ENCODE assay signal across 17 cellular contexts in the genomic region with DNA sequence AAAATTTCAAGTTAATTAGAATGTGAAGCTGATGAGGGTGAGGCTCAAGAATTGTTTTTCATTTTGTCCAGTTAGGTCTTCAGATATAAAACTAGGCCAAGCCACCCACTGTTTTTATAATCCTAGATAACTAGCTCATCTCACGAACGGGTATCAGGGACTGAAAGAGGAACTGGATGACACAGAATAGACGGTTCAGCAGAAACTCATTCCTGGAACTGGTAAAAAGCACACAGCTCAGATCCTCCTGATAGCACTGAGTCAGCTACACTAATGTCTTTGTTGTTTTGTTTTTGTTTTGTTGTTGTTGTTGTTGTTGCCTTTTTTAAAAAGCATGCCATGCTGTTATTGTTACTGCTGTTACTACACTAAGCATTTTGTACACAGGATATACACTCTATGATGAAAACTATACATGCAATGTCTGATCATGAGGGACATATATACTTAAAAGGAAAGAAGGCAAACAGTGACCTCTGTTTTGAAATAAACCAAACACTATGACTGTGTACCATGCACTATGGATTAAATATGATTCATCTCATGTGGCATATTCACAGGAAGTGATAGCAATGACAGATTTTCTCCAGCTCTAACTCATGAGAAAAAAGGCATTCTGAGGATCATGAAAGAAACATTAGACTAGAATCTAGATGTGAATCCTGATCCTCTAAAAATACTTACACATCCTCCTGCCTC.
DNase-seq lines count a peak whose midpoint lies in the region; ATAC-seq, FAIRE-seq and TF ChIP-seq lines count a peak whose summit lies in the region.
"Had no signal": no experiment of that assay in that cellular context is flagged by ENCODE, and none has a peak within 500 bp of the region (broad histone marks: within the 10 kb centered on the region; RNA-seq: fewer than 3 reads in every experiment).

No MANE protein-coding gene starts in this region.

- ATAC-seq in foreskin keratinocyte: peak; percentile 65
- ATAC-seq in GM21619 (IDR thresholded peaks at IDR 0.05; ENCODE audit: unreplicated experiment): no peak
- ATAC-seq: activated CD8-positive, alpha-beta T cell treated with anti-CD3 and anti-CD28 coated beads for 36 hours; GM23338 had no signal

- H3K27ac ChIP-seq in SJSA1 (peak overlapping the region; percentile 37), foreskin keratinocyte (no peak overlapping the region), tibial artery (no peak overlapping the region)
- H3K27ac ChIP-seq: parathyroid adenoma had no signal

- TF ChIP-seq CTCF in foreskin keratinocyte (conservative IDR thresholded peaks at IDR 0.05) (no peak), tibial artery (IDR thresholded peaks at IDR 0.05) (no peak)

- TF ChIP-seq POLR2A in erythroblast (IDR thresholded peaks at IDR 0.05; ENCODE audit: low read length) (no peak), H54 (IDR thresholded peaks at IDR 0.05; ENCODE audit: low read depth, low read length) (no peak)

- H3K9me3 ChIP-seq in SJSA1 (replicated peaks) (no peaks in the 10 kb centered on the region), tibial artery (no peaks in the 10 kb centered on the region)

- DNase-seq in AG20443 (ENCODE audit: low spot score) (peak; percentile 21), HCEC 1CT (peak; percentile 76), SJSA1 (ENCODE audit: low read depth in 1 of 2, low spot score in 2 of 2) (peak in 1 of 2 experiments; percentile 42), foreskin keratinocyte (no peak), erythroblast (lab: John Stamatoyannopoulos, UW) (no peak), H54 (ENCODE audit: insufficient read length, low spot score) (no peak), tibial artery (no peak)
- DNase-seq: activated CD8-positive, alpha-beta T cell treated with anti-CD3 and anti-CD28 coated beads for 36 hours; activated effector memory CD4-positive, alpha-beta T cell treated with anti-CD3 and anti-CD28 coated beads, Interleukin-2, amount 50 U/mL, for 16 hours; DMS79 treated with DMSO at 0.1 percent for 48 hours; islet precursor cell; KG1; NCI-H187 treated with DMSO at 0.1 percent for 48 hours; NCI-H69 had no signal

- H3K27me3 ChIP-seq in SJSA1 (replicated peaks) (no peaks in the 10 kb centered on the region), foreskin keratinocyte (no peaks in the 10 kb centered on the region), tibial artery (no peaks in the 10 kb centered on the region)

- no peak for FAIRE-seq in H54 (lab: Jason Lieb, UNC)

- H3K4me3 ChIP-seq in SJSA1 (no peak overlapping the region), tibial artery (no peak overlapping the region)
- H3K4me3 ChIP-seq: GM23338 had no signal

- H3K4me1 ChIP-seq in SJSA1 (replicated peaks) (peaks cover 18% of the 10 kb centered on the region), foreskin keratinocyte (no peaks in the 10 kb centered on the region), tibial artery (no peaks in the 10 kb centered on the region)
- H3K4me1 ChIP-seq: parathyroid adenoma had no signal

- intact Hi-C loops in tibial artery (cut with DNase I; ENCODE audit: low total_unique reads): no loop called here

- H3K36me3 ChIP-seq in SJSA1 (no peaks in the 10 kb centered on the region), tibial artery (no peaks in the 10 kb centered on the region)

Comparison
In these comparisons a context has a peak if more than half of its experiments do, and no peak if none do; other contexts are left out.
1. DNase-seq: peak in AG20443 (single experiment) and HCEC 1CT (single experiment); none in foreskin keratinocyte (0 of 2), erythroblast (0 of 2), H54 (single experiment) and tibial artery (0 of 2).